Comparison of ENCODE assay signal across 8 cellular contexts in the genomic region with DNA sequence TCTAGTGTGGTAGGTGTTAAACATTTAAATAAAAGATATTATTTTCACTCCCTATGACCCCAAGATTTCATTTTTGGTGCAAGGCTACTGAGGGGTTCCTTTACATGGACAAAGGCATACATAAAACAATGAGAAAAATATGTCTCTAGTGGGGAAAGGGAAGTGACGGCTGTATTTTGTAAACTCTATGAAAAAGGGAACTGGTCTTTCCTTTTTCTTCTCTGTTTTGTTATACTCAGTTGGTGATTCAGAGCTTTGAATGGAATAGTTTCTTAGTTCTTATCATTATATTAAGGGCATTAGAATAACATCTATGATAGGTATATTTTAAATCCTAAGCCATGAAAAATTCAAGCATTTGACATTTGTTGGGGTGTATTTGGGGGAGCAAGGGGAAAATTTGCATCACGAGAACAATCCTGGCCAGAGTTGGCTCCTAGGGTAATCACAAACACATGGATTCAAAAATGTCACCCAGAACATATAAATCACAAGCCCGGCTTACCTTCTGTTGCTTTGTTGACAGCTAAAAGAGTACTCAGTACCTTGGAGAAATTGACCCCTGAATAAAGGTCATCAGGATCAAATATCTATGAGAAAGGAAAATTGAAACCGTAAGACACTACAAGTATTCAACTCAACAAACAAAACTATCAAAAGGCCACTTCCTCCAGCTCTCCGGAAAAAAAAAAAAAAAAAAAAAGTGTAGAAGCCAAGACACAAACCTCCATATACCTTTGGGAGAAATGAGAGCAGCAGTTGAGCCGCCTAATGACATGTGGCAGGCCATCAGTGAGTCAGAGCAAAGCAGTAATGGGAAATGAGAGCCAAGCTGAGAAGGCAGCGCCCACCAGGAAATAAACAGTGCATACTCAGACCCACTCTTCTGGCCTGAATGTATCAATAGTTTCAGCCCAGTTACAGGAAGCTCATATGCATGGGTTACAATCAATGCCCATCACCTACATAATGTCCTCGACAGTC. TPM values are rescaled to one million over a fixed set of nuclear protein-coding genes. Genes with fewer than 3 reads are reported as not detected.
DNase-seq lines count a peak whose midpoint lies in the region; ATAC-seq and TF ChIP-seq lines count a peak whose summit lies in the region.

No MANE protein-coding gene starts in this region.

- CTCF ChIA-PET in T-cell (lab: Charles Lee), result interaction anchor here (0.6 to 0.8 kb wide), 4 partner anchors 14 to 737 kb away, joined by 3 to 5 read pairs (median 4); no protein-coding TSS in a partner anchor

- peaks cover 54 to 94% (median 86%) of the 10 kb centered on the region in 3 donors for H3K4me1 Mint-ChIP-seq in T-cell
- peaks cover 39% of the 10 kb centered on the region for H3K4me1 Mint-ChIP-seq in nephron

- peak; percentile 60 for ATAC-seq in HG02798 (IDR thresholded peaks at IDR 0.05; ENCODE audit: poor library complexity, unreplicated experiment)
- ATAC-seq in T-cell (replicated peaks in 1 of 4), result peak in 2 of 4 experiments; percentile 59 to 60
- ATAC-seq in HG03457 (IDR thresholded peaks at IDR 0.05; ENCODE audit: unreplicated experiment), result no peak

- H3K36me3 Mint-ChIP-seq in T-cell (peaks cover 26% of the 10 kb centered on the region), nephron (ENCODE audit: low read depth) (no peaks in the 10 kb centered on the region)

- DNase-seq in SIG-M5 treated with dmso at 0.1 percent for 504 hours (lab: John Stamatoyannopoulos, UW; ENCODE audit: unreplicated experiment), result peak; percentile 67
- DNase-seq in SIG-M5 (lab: John Stamatoyannopoulos, UW), result no peak
- no peak for DNase-seq in T-cell
- DNase-seq in BE2C, result no peak
- DNase-seq in NCI-H2227 treated with DMSO at 0.1 percent for 48 hours (lab: John Stamatoyannopoulos, UW), result no peak

- H3K9me3 ChIP-seq in BE2C, result no peaks in the 10 kb centered on the region

- no peaks in the 10 kb centered on the region for H3K27me3 ChIP-seq in BE2C

- peaks cover 0 to 11% of the 10 kb centered on the region in 2 donors for H3K27me3 Mint-ChIP-seq in T-cell
- H3K27me3 Mint-ChIP-seq in nephron (ENCODE audit: low read depth), result no peaks in the 10 kb centered on the region

- POLR2A ChIA-PET in T-cell (lab: Charles Lee), result interaction anchor here (0.6 to 0.7 kb wide), 3 partner anchors 23 to 121 kb away, joined by 3 to 7 read pairs (median 4); no protein-coding TSS in a partner anchor

- H3K4me3 Mint-ChIP-seq in T-cell (peak overlapping the region in 2 of 3 donors; percentile 25 to 32), nephron (no peak overlapping the region)

- no peak for TF ChIP-seq CTCF in nephron (IDR thresholded peaks at IDR 0.05; ENCODE audit: unreplicated experiment in 3 of 3)
- TF ChIP-seq CTCF in BE2C (IDR thresholded peaks at IDR 0.05; ENCODE audit: low read depth, low read length), result no peak

- no peaks in the 10 kb centered on the region for H3K36me3 ChIP-seq in BE2C

- peak overlapping the region; percentile 68 to 91 for H3K27ac Mint-ChIP-seq in T-cell
- H3K27ac Mint-ChIP-seq in nephron, result peak overlapping the region in 2 of 3 experiments; percentile 37 to 64

- H3K4me1 ChIP-seq in BE2C, result no peaks in the 10 kb centered on the region

- H3K9me3 Mint-ChIP-seq in T-cell (no peaks in the 10 kb centered on the region), nephron (peaks cover 4% of the 10 kb centered on the region)

- no peak overlapping the region for H3K4me3 ChIP-seq in BE2C (ENCODE audit: low read depth, low read length)

RNA-seq across cellular contexts. Expression of gene ARHGEF6, which starts 33.4 kb away (rescaled TPM):
- total RNA-seq in T-cell, result 10 to 100 TPM; 63.4 to 79.9 (median 72.9) TPM
- 3.0 TPM for polyA plus RNA-seq in BE2C (2012; ENCODE audit: insufficient read depth, insufficient read length, low read depth)

Comparison
In these comparisons a context has a peak if more than half of its experiments do, and no peak if none do; other contexts are left out.
1. H3K4me3 Mint-ChIP-seq: peak in T-cell (2 of 3); none in nephron (0 of 3).